ENCODE assay signal across 8 cellular contexts in genomic region chr14:20454645-20455354, GRCh38. TPM values are rescaled to one million over a fixed set of nuclear protein-coding genes. Genes with fewer than 3 reads are reported as not detected.
A peak's percentile ranks its signal among the peaks of the same experiment; 100 is the strongest.
DNase-seq lines count a peak whose midpoint lies in the region; ATAC-seq and TF ChIP-seq lines count a peak whose summit lies in the region.

TSS of gene APEX1 (plus strand) at chr14:20455226. CDS start at chr14:20455646, 420 bp downstream.
TSS of gene OSGEP (minus strand) at chr14:20454812. CDS start at chr14:20454683, 129 bp downstream.

- TF ChIP-seq CTCF in RWPE2 (IDR thresholded peaks at IDR 0.05; ENCODE audit: poor library complexity, severe bottlenecking) (no peak), natural killer cell (IDR thresholded peaks at IDR 0.05) (no peak)

- no peak within 1 kb of the TSS for H3K27ac Mint-ChIP-seq in natural killer cell

- H3K36me3 ChIP-seq in RWPE2 (ENCODE audit: low read depth), result peaks cover 76% of the 10 kb centered on the region

- H3K36me3 Mint-ChIP-seq in natural killer cell, result peaks cover 1% of the 10 kb centered on the region

- no peak within 1 kb of the TSS for H3K4me3 Mint-ChIP-seq in natural killer cell

- H3K9me3 Mint-ChIP-seq in natural killer cell, result no peaks in the 10 kb centered on the region

- DNase-seq in EH (ENCODE audit: low read depth), result peak; percentile 99
- peak; percentile 99 for DNase-seq in H4 (ENCODE audit: low spot score)
- DNase-seq in LoVo (ENCODE audit: low spot score), result peak; percentile 99
- DNase-seq in RWPE2 (ENCODE audit: low spot score), result peak; percentile 99
- peak; percentile 96 for DNase-seq in activated T-helper 9 cell treated with anti-CD3 and anti-CD28 coated beads, Interleukin-2, amount 50 U/mL, for 16 hours (ENCODE audit: low read depth)
- peak; percentile 99 for DNase-seq in fibroblast of peridontal ligament (ENCODE audit: extremely low read depth)
- peak; percentile 94 for DNase-seq in natural killer cell
- peak; percentile 98 for DNase-seq in stimulated activated naive CD4-positive, alpha-beta T cell treated with Interleukin-2 at 50 U/mL for 16 hours (lab: John Stamatoyannopoulos, UW)

- H3K4me1 Mint-ChIP-seq in natural killer cell, result peaks cover 3 to 23% of the 10 kb centered on the region in 2 donors

- H3K27ac ChIP-seq in RWPE2 (ENCODE audit: poor library complexity, severe bottlenecking), result peak within 1 kb of the TSS; percentile 91

- H3K4me3 ChIP-seq in RWPE2 (ENCODE audit: severe bottlenecking), result peak within 1 kb of the TSS; percentile 74

- H3K27me3 Mint-ChIP-seq in natural killer cell (ENCODE audit: low read depth in 2 of 2), result no peaks in the 10 kb centered on the region

- no peaks in the 10 kb centered on the region for H3K9me3 ChIP-seq in RWPE2 (ENCODE audit: severe bottlenecking)

- H3K27me3 ChIP-seq in RWPE2 (ENCODE audit: insufficient read depth, poor library complexity, severe bottlenecking), result no peaks in the 10 kb centered on the region

- intact Hi-C loops in natural killer cell (cut with micrococcal nuclease), result loop anchor here (1.0 to 2.0 kb wide), 5 partner anchors 14 to 228 kb away; partner anchors contain the start of genes PARP2, PNP and TEP1

- peaks cover 11% of the 10 kb centered on the region for H3K4me1 ChIP-seq in RWPE2 (ENCODE audit: insufficient read depth, poor library complexity, severe bottlenecking)

- ATAC-seq in RWPE2 (ENCODE audit: low read depth) (peak; percentile 80), natural killer cell (peak; percentile 87 to 92 (median 88))

RNA-seq across cellular contexts. Expression of gene APEX1, which starts in this region (rescaled TPM):
- 54.7 and 122 TPM in 2 replicates for total RNA-seq in H4 (2014; rRNA removed; shearing (Covaris generic))
- 10 to 100 TPM; 66.0 to 77.6 (median 74.9) TPM for total RNA-seq in natural killer cell

RNA-seq across cellular contexts. Expression of gene OSGEP, which starts in this region (rescaled TPM):
- 69.6 and 83.2 TPM in 2 replicates for total RNA-seq in H4 (2014; rRNA removed; shearing (Covaris generic))
- total RNA-seq in natural killer cell, result 10 to 100 TPM; 60.1 to 65.4 (median 63.3) TPM

Comparison
In these comparisons a context has a peak if more than half of its experiments do, and no peak if none do; other contexts are left out.
1. Peak in every context shown above with its lines: DNase-seq, ATAC-seq, H3K4me3 ChIP-seq and H3K27ac ChIP-seq.